In the genomic region with DNA sequence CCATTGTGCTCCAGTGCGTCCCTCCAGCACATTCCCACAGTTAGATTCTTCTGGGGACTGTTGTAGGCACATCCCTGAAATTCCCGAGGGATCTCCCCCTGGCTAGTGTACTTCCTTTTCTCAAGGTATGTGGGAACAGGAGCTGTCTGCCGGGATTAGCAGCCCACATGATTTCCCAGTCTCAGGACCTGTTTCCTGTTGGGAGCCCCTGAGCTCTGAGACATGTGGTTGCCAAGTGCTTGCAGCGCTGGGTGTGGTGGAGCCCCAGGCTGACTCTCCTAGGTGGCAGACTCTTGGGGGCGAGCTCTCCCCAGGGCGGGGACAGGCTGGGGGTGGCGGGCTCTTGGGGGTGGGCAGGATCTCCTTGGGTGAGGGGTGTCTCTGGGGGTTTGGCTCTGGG, we compare ENCODE assay signal across 6 cellular contexts.
DNase-seq lines count a peak whose midpoint lies in the region; ATAC-seq and TF ChIP-seq lines count a peak whose summit lies in the region.
"Not testable (repeated sequence)": the region's sequence is repeated elsewhere in the genome, so short reads cannot be mapped to it uniquely, and the experiment has no call there.

No MANE protein-coding gene starts in this region.

- POLR2A ChIA-PET in WTC11 (lab: Charles Lee): not testable (repeated sequence)

- H3K27ac Mint-ChIP-seq in WTC11: not testable (repeated sequence)

- H3K4me3 Mint-ChIP-seq in WTC11: not testable (repeated sequence)

- not testable (repeated sequence) for H3K36me3 Mint-ChIP-seq in WTC11

- H3K4me1 Mint-ChIP-seq in WTC11: not testable (repeated sequence)

- H3K9me3 ChIP-seq in gastroesophageal sphincter, heart right ventricle, upper lobe of right lung: not testable (repeated sequence)

- not testable (repeated sequence) for H3K9me3 Mint-ChIP-seq in WTC11

- WGBS in gastroesophageal sphincter (ENCODE audit: low coverage in 1 of 2), 2 donors: no CpG with 5 or more reads among the region's 7 CpGs
- 65 to 77% methylated on average over 2 to 3 of the region's 7 CpGs for WGBS in heart right ventricle, 2 donors

- not testable (repeated sequence) for H3K4me1 ChIP-seq in gastroesophageal sphincter, heart right ventricle, upper lobe of right lung

- not testable (repeated sequence) for H3K4me3 ChIP-seq in gastroesophageal sphincter, heart right ventricle, upper lobe of right lung

- H3K27me3 Mint-ChIP-seq in WTC11 (ENCODE audit: low read depth): not testable (repeated sequence)

- CTCF ChIA-PET in WTC11 (lab: Charles Lee): not testable (repeated sequence)

- not testable (repeated sequence) for TF ChIP-seq POLR2A in gastroesophageal sphincter (IDR thresholded peaks at IDR 0.05)

- H3K27me3 ChIP-seq in gastroesophageal sphincter, heart right ventricle, upper lobe of right lung: not testable (repeated sequence)

- intact Hi-C loops in Right ventricle myocardium superior (cut with DNase I); heart right ventricle (cut with DNase I); left ventricle myocardium superior (cut with micrococcal nuclease); upper lobe of right lung (cut with DNase I): not testable (repeated sequence)

- H3K27ac ChIP-seq in gastroesophageal sphincter, heart right ventricle, upper lobe of right lung: not testable (repeated sequence)

- not testable (repeated sequence) for DNase-seq in WTC11 (ENCODE audit: low spot score); Right ventricle myocardium superior; heart right ventricle; left ventricle myocardium superior; upper lobe of right lung

- not testable (repeated sequence) for TF ChIP-seq EP300 in gastroesophageal sphincter (IDR thresholded peaks at IDR 0.05)

- peak; percentile 48 for ATAC-seq in WTC11
- peak; percentile 34 for ATAC-seq in gastroesophageal sphincter
- ATAC-seq in Right ventricle myocardium superior (ENCODE audit: poor library complexity): peak; percentile 59
- ATAC-seq in heart right ventricle: peak; percentile 60 to 93 (median 88)
- ATAC-seq in left ventricle myocardium superior: peak; percentile 71
- peak; percentile 19 for ATAC-seq in upper lobe of right lung

- not testable (repeated sequence) for H3K36me3 ChIP-seq in gastroesophageal sphincter, heart right ventricle, upper lobe of right lung

- TF ChIP-seq CTCF in WTC11 (IDR thresholded peaks at IDR 0.05); gastroesophageal sphincter (IDR thresholded peaks at IDR 0.05); heart right ventricle (IDR thresholded peaks at IDR 0.05); upper lobe of right lung (IDR thresholded peaks at IDR 0.05): not testable (repeated sequence)

Comparison
In these comparisons a context has a peak if more than half of its experiments do, and no peak if none do; other contexts are left out.
1. ATAC-seq: peak in every context shown above with its lines; median percentile 88 in heart right ventricle; 71 in left ventricle myocardium superior; 59 in Right ventricle myocardium superior; 48 in WTC11; 34 in gastroesophageal sphincter; 19 in upper lobe of right lung.